In the genomic region with DNA sequence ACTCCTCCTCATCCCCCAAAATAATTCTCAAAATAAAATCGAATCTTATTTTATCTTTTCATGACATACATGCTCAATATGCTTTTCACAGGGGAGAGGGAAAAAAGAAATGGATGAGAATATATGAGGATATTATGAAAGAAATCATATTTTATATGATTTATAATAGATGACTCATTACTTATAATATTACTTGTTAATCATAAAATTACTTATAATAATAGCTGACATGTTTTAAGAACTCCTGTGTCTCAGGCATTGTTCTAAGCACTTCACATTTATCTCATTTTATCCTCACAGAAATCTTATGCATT, we compare ENCODE assay signal across 25 cellular contexts. TPM values are rescaled to one million over a fixed set of nuclear protein-coding genes. Genes with fewer than 3 reads are reported as not detected.
A peak's percentile ranks its signal among the peaks of the same experiment; 100 is the strongest.
DNase-seq lines count a peak whose midpoint lies in the region; ATAC-seq and TF ChIP-seq lines count a peak whose summit lies in the region.
"Had no signal": no experiment of that assay in that cellular context is flagged by ENCODE, and none has a peak within 500 bp of the region (broad histone marks: within the 10 kb centered on the region; RNA-seq: fewer than 3 reads in every experiment).

No MANE protein-coding gene starts in this region.

- no peak overlapping the region for H3K18ac ChIP-seq in mesenchymal stem cell (ENCODE audit: low read depth in 1 of 2, low read length in 2 of 2)

- H3K27me3 ChIP-seq in PC-9 (ENCODE audit: insufficient read depth, low read depth) (no peaks in the 10 kb centered on the region), upper lobe of right lung (no peaks in the 10 kb centered on the region), mesenchymal stem cell (ENCODE audit: control insufficient read depth in 1 of 2, insufficient read depth in 1 of 2, low read length in 2 of 2) (peaks cover 13 to 61% of the 10 kb centered on the region in 2 experiments)

- POLR2A ChIA-PET in PC-9 (lab: Charles Lee; ENCODE audit: unreplicated experiment), result no interaction called here

- TF ChIP-seq CTCF in CD14-positive monocyte (IDR thresholded peaks at IDR 0.05) (peak; percentile 45), PC-9 (conservative IDR thresholded peaks at IDR 0.05) (no peak), chondrocyte (IDR thresholded peaks at IDR 0.05) (peak; percentile 18), upper lobe of right lung (IDR thresholded peaks at IDR 0.05) (no peak)

- BruUV-seq in PC-9 (replicated peaks; lab: Mats Ljungman, UMichigan), result no TSS peak

- H3K27me3 Mint-ChIP-seq in CD14-positive monocyte (ENCODE audit: low read depth in 3 of 3) (peaks cover 13 to 20% (median 15%) of the 10 kb centered on the region in 3 donors), chondrocyte (ENCODE audit: low read depth) (peaks cover 55% of the 10 kb centered on the region)
- peaks cover 69% of the 10 kb centered on the region for H3K27me3 Mint-ChIP-seq in activated naive CD4-positive, alpha-beta T cell treated with anti-CD3 and anti-CD28 coated beads, Interleukin-2, amount 10 ng/mL, durations not matched to agents 7 days and 5 days

- H3K9me3 Mint-ChIP-seq in CD14-positive monocyte, result no peaks in the 10 kb centered on the region
- H3K9me3 Mint-ChIP-seq in chondrocyte (ENCODE audit: low read depth), result no peaks in the 10 kb centered on the region
- no peaks in the 10 kb centered on the region for H3K9me3 Mint-ChIP-seq in activated naive CD4-positive, alpha-beta T cell treated with anti-CD3 and anti-CD28 coated beads, Interleukin-2, amount 10 ng/mL, durations not matched to agents 7 days and 5 days
- H3K9me3 Mint-ChIP-seq: CD4-positive, alpha-beta memory T cell; GM23338 had no signal

- H3K9me2 ChIP-seq in PC-9 (ENCODE audit: insufficient read depth), result no peaks in the 10 kb centered on the region

- no peak for ATAC-seq in upper lobe of right lung

- peak overlapping the region; percentile 57; the same call in 1 of the 2 replicates for H3K4me2 ChIP-seq in PC-9
- no peak overlapping the region for H3K4me2 ChIP-seq in mesenchymal stem cell (ENCODE audit: low read length, poor library complexity, severe bottlenecking)
- H3K4me2 ChIP-seq: GM23338 had no signal

- no peak overlapping the region for H3K4ac ChIP-seq in mesenchymal stem cell (ENCODE audit: low read depth in 1 of 2, low read length in 2 of 2)

- peak overlapping the region in 1 of 2 donors; percentile 26 for H3K4me3 Mint-ChIP-seq in CD14-positive monocyte
- H3K4me3 Mint-ChIP-seq in chondrocyte (ENCODE audit: unreplicated experiment), result no peak overlapping the region
- H3K4me3 Mint-ChIP-seq in activated naive CD4-positive, alpha-beta T cell treated with anti-CD3 and anti-CD28 coated beads, Interleukin-2, amount 10 ng/mL, durations not matched to agents 7 days and 5 days, result no peak overlapping the region
- H3K4me3 Mint-ChIP-seq: CD4-positive, alpha-beta memory T cell; GM23338 had no signal

- H3K27ac Mint-ChIP-seq in CD14-positive monocyte (no peak overlapping the region), chondrocyte (ENCODE audit: unreplicated experiment) (no peak overlapping the region)
- no peak overlapping the region for H3K27ac Mint-ChIP-seq in activated naive CD4-positive, alpha-beta T cell treated with anti-CD3 and anti-CD28 coated beads, Interleukin-2, amount 10 ng/mL, durations not matched to agents 7 days and 5 days
- H3K27ac Mint-ChIP-seq: CD4-positive, alpha-beta memory T cell; GM23338 had no signal

- peaks cover 21% of the 10 kb centered on the region; the same call in 1 of the 2 replicates for H3F3A ChIP-seq in PC-9 (ENCODE audit: insufficient read depth, low read depth)

- no peak overlapping the region for H3K23ac ChIP-seq in mesenchymal stem cell (ENCODE audit: low read length in 2 of 2)

- peaks cover 5 to 10% of the 10 kb centered on the region in 2 donors for H3K36me3 Mint-ChIP-seq in CD14-positive monocyte
- H3K36me3 Mint-ChIP-seq in chondrocyte (ENCODE audit: low read depth), result no peaks in the 10 kb centered on the region
- H3K36me3 Mint-ChIP-seq in activated naive CD4-positive, alpha-beta T cell treated with anti-CD3 and anti-CD28 coated beads, Interleukin-2, amount 10 ng/mL, durations not matched to agents 7 days and 5 days, result no peaks in the 10 kb centered on the region
- H3K36me3 Mint-ChIP-seq: CD4-positive, alpha-beta memory T cell had no signal

- no peak overlapping the region for H2BK120ac ChIP-seq in mesenchymal stem cell (ENCODE audit: low read depth, low read length)

- no peaks in the 10 kb centered on the region for H3K79me2 ChIP-seq in PC-9 (ENCODE audit: low read depth)

- H3K9ac ChIP-seq in mesenchymal stem cell (ENCODE audit: low read length), result no peak overlapping the region

- H3K14ac ChIP-seq in mesenchymal stem cell (ENCODE audit: low read length in 2 of 2), result no peak overlapping the region

- no peak overlapping the region for H4K91ac ChIP-seq in mesenchymal stem cell (ENCODE audit: low read length)

- intact Hi-C loops in CD14-positive monocyte (cut with micrococcal nuclease), result loop anchor here (1.0 to 2.0 kb wide), 2 partner anchors 27 to 28 kb away; no protein-coding TSS in a partner anchor
- intact Hi-C loops in PC-9 (cut with micrococcal nuclease; ENCODE audit: unreplicated experiment), result no loop called here
- intact Hi-C loops in upper lobe of right lung (cut with DNase I), result no loop called here

- no CpG with 5 or more reads among the region's 1 CpG for WGBS in mesenchymal stem cell

- H3K9me3 ChIP-seq in PC-9 (ENCODE audit: insufficient read depth, low read depth) (no peaks in the 10 kb centered on the region), upper lobe of right lung (no peaks in the 10 kb centered on the region), mesenchymal stem cell (ENCODE audit: control insufficient read depth, low read length) (no peaks in the 10 kb centered on the region)
- H3K9me3 ChIP-seq: HAP-1 had no signal

- no peak overlapping the region for H2AK5ac ChIP-seq in mesenchymal stem cell (ENCODE audit: low read length, severe bottlenecking)

- H4K20me1 ChIP-seq in PC-9 (ENCODE audit: insufficient read depth), result no peaks in the 10 kb centered on the region

- H3K27ac ChIP-seq in PC-9, result peak overlapping the region; percentile 49; the same call in 1 of the 2 replicates
- peak overlapping the region; percentile 24 for H3K27ac ChIP-seq in upper lobe of right lung
- no peak overlapping the region for H3K27ac ChIP-seq in mesenchymal stem cell (ENCODE audit: low read length, poor library complexity, severe bottlenecking)
- H3K27ac ChIP-seq: HL-60, SK-N-MC had no signal

- no peak for DNase-seq in CD14-positive monocyte (ENCODE audit: low spot score)
- no peak for DNase-seq in PC-9
- DNase-seq in chondrocyte (ENCODE audit: low spot score), result no peak
- DNase-seq in upper lobe of right lung, result no peak
- no peak for DNase-seq in activated naive CD4-positive, alpha-beta T cell treated with anti-CD3 and anti-CD28 coated beads, Interleukin-2, amount 10 ng/mL, durations not matched to agents 7 days and 5 days
- DNase-seq in COR-L47 (lab: John Stamatoyannopoulos, UW), result no peak
- no peak for DNase-seq in mesenchymal stem cell
- DNase-seq: KG1, NCI-H1092 treated with DMSO at 0.1 percent for 48 hours, NCI-H1436 treated with DMSO at 0.1 percent for 48 hours, NCI-H1930, NCI-H226, NCI-H774, SHP77 treated with DMSO at 0.1 percent for 48 hours, SW 1271 had no signal

- no peaks in the 10 kb centered on the region for H3K79me1 ChIP-seq in mesenchymal stem cell (replicated peaks; ENCODE audit: low read length, poor library complexity, severe bottlenecking)

- H4K8ac ChIP-seq in mesenchymal stem cell (ENCODE audit: low read length), result no peak overlapping the region

- H2BK5ac ChIP-seq in mesenchymal stem cell (ENCODE audit: low read depth, low read length, poor library complexity, severe bottlenecking), result no peak overlapping the region

- H2AFZ ChIP-seq in PC-9 (no peak overlapping the region), mesenchymal stem cell (ENCODE audit: low read depth, low read length) (no peak overlapping the region)
- H2AFZ ChIP-seq: GM23338 had no signal

- H3K4me3 ChIP-seq in PC-9, result no peak overlapping the region
- H3K4me3 ChIP-seq in upper lobe of right lung, result no peak overlapping the region
- H3K4me3 ChIP-seq in mesenchymal stem cell (ENCODE audit: insufficient read depth in 1 of 2, low read depth in 1 of 2, low read length in 2 of 2), result no peak overlapping the region
- H3K4me3 ChIP-seq: GM23338, HAP-1, SK-N-MC had no signal

- CTCF ChIA-PET in PC-9 (lab: Charles Lee), result interaction anchor here (0.7 to 1.7 kb wide), 4 partner anchors 9 to 151 kb away, joined by 3 to 5 read pairs (median 4); no protein-coding TSS in a partner anchor
- CTCF ChIA-PET in activated naive CD4-positive, alpha-beta T cell treated with anti-CD3 and anti-CD28 coated beads, Interleukin-2, amount 10 ng/mL, durations not matched to agents 7 days and 5 days (lab: Charles Lee), result interaction anchor here (0.5 to 6.1 kb wide), 19 partner anchors 9 to 164 kb away, joined by 3 to 158 read pairs (median 5); a partner anchor contains a TSS

- no peaks in the 10 kb centered on the region for H3K36me3 ChIP-seq in PC-9 (ENCODE audit: low read depth)
- H3K36me3 ChIP-seq in upper lobe of right lung, result no peaks in the 10 kb centered on the region
- H3K36me3 ChIP-seq in mesenchymal stem cell (ENCODE audit: control insufficient read depth in 1 of 2, insufficient read depth in 2 of 2, low read depth in 1 of 2, low read length in 2 of 2), result no peaks in the 10 kb centered on the region
- H3K36me3 ChIP-seq: HAP-1 had no signal

- H3K4me1 ChIP-seq in PC-9 (replicated peaks; ENCODE audit: insufficient read depth), result peaks cover 49% of the 10 kb centered on the region
- H3K4me1 ChIP-seq in upper lobe of right lung, result no peaks in the 10 kb centered on the region
- H3K4me1 ChIP-seq in mesenchymal stem cell (ENCODE audit: control insufficient read depth, insufficient read depth, low read depth, low read length), result no peaks in the 10 kb centered on the region
- H3K4me1 ChIP-seq: HAP-1 had no signal

- peaks cover 42% of the 10 kb centered on the region for H3K4me1 Mint-ChIP-seq in CD14-positive monocyte
- no peaks in the 10 kb centered on the region for H3K4me1 Mint-ChIP-seq in chondrocyte (ENCODE audit: low read depth)
- H3K4me1 Mint-ChIP-seq in activated naive CD4-positive, alpha-beta T cell treated with anti-CD3 and anti-CD28 coated beads, Interleukin-2, amount 10 ng/mL, durations not matched to agents 7 days and 5 days, result no peaks in the 10 kb centered on the region

- H2BK12ac ChIP-seq in mesenchymal stem cell (ENCODE audit: low read length in 2 of 2), result no peak overlapping the region

- no peak overlapping the region for H2BK15ac ChIP-seq in mesenchymal stem cell (ENCODE audit: low read depth, poor library complexity, severe bottlenecking)

RNA-seq across cellular contexts. Expression of a gene that starts 3.0 kb away (rescaled TPM):
- 10 to 100 TPM in 1 of 2 donors, 1 to 10 TPM in 1; 5.9 to 11.8 TPM for polyA plus RNA-seq in CD14-positive monocyte
- total RNA-seq in PC-9 (2021) (not detected in 2 replicates), chondrocyte (not detected in 3 replicates), upper lobe of right lung (1.2 TPM)
- polyA plus RNA-seq in mesenchymal stem cell (2013, experiment 1 of 2), result not detected
- polyA plus RNA-seq in mesenchymal stem cell (2013, experiment 2 of 2), result not detected
- total RNA-seq: CD4-positive, alpha-beta memory T cell; G401; GM23338; HepG2; HT-29; RPMI7951 had no signal
- polyA plus RNA-seq: BJ; CD4-positive, alpha-beta memory T cell; GM23338; HepG2 had no signal

RNA-seq across cellular contexts. Expression of a gene that starts 38.0 kb away (rescaled TPM):
- under 1 TPM in 1 of 2 donors, not detected in 1; 0.07 TPM for polyA plus RNA-seq in CD14-positive monocyte
- total RNA-seq in PC-9 (2021), result 265 and 468 TPM in 2 replicates
- total RNA-seq in chondrocyte, result not detected in 3 replicates
- 732 TPM for total RNA-seq in upper lobe of right lung
- polyA plus RNA-seq in mesenchymal stem cell (2013, experiment 1 of 2), result not detected
- polyA plus RNA-seq in mesenchymal stem cell (2013, experiment 2 of 2), result not detected
- total RNA-seq: CD4-positive, alpha-beta memory T cell; G401; GM23338; HepG2; RPMI7951 had no signal
- polyA plus RNA-seq: BJ; CD4-positive, alpha-beta memory T cell; GM23338; HepG2 had no signal

RNA-seq across cellular contexts. Expression of a gene that starts 51.1 kb away (rescaled TPM):
- not detected for polyA plus RNA-seq in CD14-positive monocyte
- total RNA-seq in PC-9 (2021) (not detected in 2 replicates), chondrocyte (not detected in 3 replicates), upper lobe of right lung (not detected)
- not detected for polyA plus RNA-seq in mesenchymal stem cell (2013, experiment 1 of 2)
- polyA plus RNA-seq in mesenchymal stem cell (2013, experiment 2 of 2), result not detected
- total RNA-seq: CD4-positive, alpha-beta memory T cell; G401; GM23338; HepG2; HT-29; RPMI7951 had no signal
- polyA plus RNA-seq: BJ; CD4-positive, alpha-beta memory T cell; GM23338; HepG2 had no signal

RNA-seq across cellular contexts. Expression of a gene that starts 51.5 kb away (rescaled TPM):
- not detected for polyA plus RNA-seq in CD14-positive monocyte
- not detected in 2 replicates for total RNA-seq in PC-9 (2021)
- not detected in 3 replicates for total RNA-seq in chondrocyte
- total RNA-seq in upper lobe of right lung, result not detected
- not detected for polyA plus RNA-seq in mesenchymal stem cell (2013, experiment 1 of 2)
- polyA plus RNA-seq in mesenchymal stem cell (2013, experiment 2 of 2), result not detected
- total RNA-seq: CD4-positive, alpha-beta memory T cell; G401; HepG2; HT-29; RPMI7951 had no signal
- polyA plus RNA-seq: BJ; CD4-positive, alpha-beta memory T cell; GM23338; HepG2 had no signal

Comparison
In these comparisons a context has a peak if more than half of its experiments do, and no peak if none do; other contexts are left out.
1. CTCF ChIP-seq: peak in CD14-positive monocyte (single experiment) and chondrocyte (single experiment); none in PC-9 (single experiment) and upper lobe of right lung (single experiment).
2. RNA of a gene that starts 38.0 kb away (total RNA-seq): 732 TPM in upper lobe of right lung (single experiment) and 265 to 468 TPM in PC-9; not detected in chondrocyte; every median in the first group is over 100 times any median in the second.
3. intact Hi-C loops: an anchor here in CD14-positive monocyte (1.0 to 2.0 kb wide); none called in PC-9 and upper lobe of right lung.